ENCODE assay signal across 9 cellular contexts in genomic region chr6:160088069-160088773, GRCh38. TPM values are rescaled to one million over a fixed set of nuclear protein-coding genes. Genes with fewer than 3 reads are reported as not detected.
DNase-seq lines count a peak whose midpoint lies in the region; ATAC-seq and TF ChIP-seq lines count a peak whose summit lies in the region.
"Had no signal": no experiment of that assay in that cellular context is flagged by ENCODE, and none has a peak within 500 bp of the region (broad histone marks: within the 10 kb centered on the region; RNA-seq: fewer than 3 reads in every experiment).

No MANE protein-coding gene starts in this region.

- H3K4me1 ChIP-seq in mucosa of descending colon (ENCODE audit: low read depth), result peaks cover 6% of the 10 kb centered on the region

- TF ChIP-seq CTCF in epithelial cell of esophagus (IDR thresholded peaks at IDR 0.05; ENCODE audit: insufficient read depth, low read depth, low read length, missing control alignments), result peak; percentile 87
- peak; percentile 48 for TF ChIP-seq CTCF in mucosa of descending colon (IDR thresholded peaks at IDR 0.05)

- CTCF ChIA-PET in activated CD8-positive, alpha-beta memory T cell treated with anti-CD3 and anti-CD28 coated beads, Interleukin-2, amount 10 ng/mL, durations not matched to agents 7 days and 5 days (lab: Charles Lee), result interaction anchor here (0.8 to 1.5 kb wide), 7 partner anchors 8 to 446 kb away, joined by 3 to 6 read pairs (median 4); no protein-coding TSS in a partner anchor

- no peak for ATAC-seq in activated CD8-positive, alpha-beta memory T cell treated with anti-CD3 and anti-CD28 coated beads, Interleukin-2, amount 10 ng/mL, durations not matched to agents 7 days and 5 days
- peak; percentile 62 for ATAC-seq in mucosa of descending colon
- no peak for ATAC-seq in HG03342 (IDR thresholded peaks at IDR 0.05; ENCODE audit: unreplicated experiment)
- no peak for ATAC-seq in GM19463 (IDR thresholded peaks at IDR 0.05; ENCODE audit: unreplicated experiment)

- H3K36me3 Mint-ChIP-seq in activated CD8-positive, alpha-beta memory T cell treated with anti-CD3 and anti-CD28 coated beads, Interleukin-2, amount 10 ng/mL, durations not matched to agents 7 days and 5 days, result peaks cover 53% of the 10 kb centered on the region

- H3K9me3 ChIP-seq in mucosa of descending colon, result no peaks in the 10 kb centered on the region

- no peak for DNase-seq in activated CD8-positive, alpha-beta memory T cell treated with anti-CD3 and anti-CD28 coated beads, Interleukin-2, amount 10 ng/mL, durations not matched to agents 7 days and 5 days
- no peak for DNase-seq in activated CD8-positive, alpha-beta memory T cell treated with anti-CD3 and anti-CD28 coated beads, Interleukin-2, amount 50 U/mL, for 48 hours
- DNase-seq in OCI-M1 (lab: John Stamatoyannopoulos, UW) (peak; percentile 26), epithelial cell of esophagus (ENCODE audit: low read depth) (peak; percentile 78), mucosa of descending colon (peak in 2 of 3 donors; percentile 77 to 87)
- no peak for DNase-seq in stimulated activated naive CD4-positive, alpha-beta T cell (lab: John Stamatoyannopoulos, UW)

- peaks cover 12% of the 10 kb centered on the region for H3K36me3 ChIP-seq in mucosa of descending colon (ENCODE audit: low read depth)

- H3K4me1 Mint-ChIP-seq in activated CD8-positive, alpha-beta memory T cell treated with anti-CD3 and anti-CD28 coated beads, Interleukin-2, amount 10 ng/mL, durations not matched to agents 7 days and 5 days, result peaks cover 8% of the 10 kb centered on the region

- H3K4me3 ChIP-seq in epithelial cell of esophagus (ENCODE audit: low read length), result no peak overlapping the region
- no peak overlapping the region for H3K4me3 ChIP-seq in mucosa of descending colon

- H3K4me3 Mint-ChIP-seq in activated CD8-positive, alpha-beta memory T cell treated with anti-CD3 and anti-CD28 coated beads, Interleukin-2, amount 10 ng/mL, durations not matched to agents 7 days and 5 days, result no peak overlapping the region
- H3K4me3 Mint-ChIP-seq: activated naive CD8-positive, alpha-beta T cell had no signal

- peak overlapping the region; percentile 28 for H3K27ac Mint-ChIP-seq in activated CD8-positive, alpha-beta memory T cell treated with anti-CD3 and anti-CD28 coated beads, Interleukin-2, amount 10 ng/mL, durations not matched to agents 7 days and 5 days
- H3K27ac Mint-ChIP-seq: activated naive CD8-positive, alpha-beta T cell had no signal

- no peaks in the 10 kb centered on the region for H3K27me3 Mint-ChIP-seq in activated CD8-positive, alpha-beta memory T cell treated with anti-CD3 and anti-CD28 coated beads, Interleukin-2, amount 10 ng/mL, durations not matched to agents 7 days and 5 days
- H3K27me3 Mint-ChIP-seq: activated naive CD8-positive, alpha-beta T cell had no signal

- H3K9me3 Mint-ChIP-seq in activated CD8-positive, alpha-beta memory T cell treated with anti-CD3 and anti-CD28 coated beads, Interleukin-2, amount 10 ng/mL, durations not matched to agents 7 days and 5 days (ENCODE audit: low read depth), result no peaks in the 10 kb centered on the region

- intact Hi-C loops in mucosa of descending colon (cut with DNase I, micrococcal nuclease), result loop anchor here in 1 of 2 donors (10.0 kb wide), 1 partner anchor 367 kb away; no protein-coding TSS in a partner anchor

RNA-seq across cellular contexts. Expression of gene SLC22A1, which starts 33.4 kb away (rescaled TPM):
- 1 to 10 TPM in 1 of 2 experiments, under 1 TPM in 1; 0.82 to 1.6 TPM for total RNA-seq in activated CD8-positive, alpha-beta memory T cell treated with anti-CD3 and anti-CD28 coated beads, Interleukin-2, amount 10 ng/mL, durations not matched to agents 7 days and 5 days
- 1 to 10 TPM; 1.9 to 2.4 (median 2.4) TPM for total RNA-seq in mucosa of descending colon

Comparison
In these comparisons a context has a peak if more than half of its experiments do, and no peak if none do; other contexts are left out.
1. DNase-seq: peak in OCI-M1 (single experiment), epithelial cell of esophagus (single experiment) and mucosa of descending colon (2 of 3); none in activated CD8-positive, alpha-beta memory T cell treated with anti-CD3 and anti-CD28 coated beads, Interleukin-2, amount 10 ng/mL, durations not matched to agents 7 days and 5 days (single experiment), activated CD8-positive, alpha-beta memory T cell treated with anti-CD3 and anti-CD28 coated beads, Interleukin-2, amount 50 U/mL, for 48 hours (single experiment) and stimulated activated naive CD4-positive, alpha-beta T cell (0 of 6).